ENCODE assay signal across 19 cellular contexts in genomic region chr7:95517458-95517857, GRCh38. TPM values are rescaled to one million over a fixed set of nuclear protein-coding genes. Genes with fewer than 3 reads are reported as not detected.
DNase-seq lines count a peak whose midpoint lies in the region; ATAC-seq and TF ChIP-seq lines count a peak whose summit lies in the region.
"Had no signal": no experiment of that assay in that cellular context is flagged by ENCODE, and none has a peak within 500 bp of the region (broad histone marks: within the 10 kb centered on the region; RNA-seq: fewer than 3 reads in every experiment).

No MANE protein-coding gene starts in this region.

- H3K9me3 ChIP-seq in effector memory CD4-positive, alpha-beta T cell (ENCODE audit: control insufficient read depth, low read length): no peaks in the 10 kb centered on the region
- H3K9me3 ChIP-seq in left lung: no peaks in the 10 kb centered on the region
- H3K9me3 ChIP-seq: gastrocnemius medialis, suprapubic skin had no signal

- H3K36me3 ChIP-seq in effector memory CD4-positive, alpha-beta T cell (ENCODE audit: control insufficient read depth, insufficient read depth, low read length): no peaks in the 10 kb centered on the region
- H3K36me3 ChIP-seq in left lung: no peaks in the 10 kb centered on the region
- H3K36me3 ChIP-seq: gastrocnemius medialis, suprapubic skin had no signal

- intact Hi-C loops in left lung (cut with DNase I): no loop called here

- no peak for TF ChIP-seq CTCF in left lung (IDR thresholded peaks at IDR 0.05)

- ATAC-seq in GM18873 (IDR thresholded peaks at IDR 0.05; ENCODE audit: low FRiP score, unreplicated experiment): peak; percentile 82
- ATAC-seq in GM21447 (IDR thresholded peaks at IDR 0.05; ENCODE audit: unreplicated experiment): peak; percentile 79
- ATAC-seq in HG02973 (IDR thresholded peaks at IDR 0.05; ENCODE audit: unreplicated experiment): peak; percentile 72
- ATAC-seq in HG03521 (IDR thresholded peaks at IDR 0.05; ENCODE audit: unreplicated experiment): peak; percentile 65
- ATAC-seq in left lung: no peak
- ATAC-seq: activated T-helper 17 cell treated with anti-CD3 and anti-CD28 coated beads, Interleukin-2, amount 50 U/mL, for 72 hours; gastrocnemius medialis had no signal

- DNase-seq in effector memory CD4-positive, alpha-beta T cell: no peak
- DNase-seq in amygdala (lab: John Stamatoyannopoulos, UW): no peak
- no peak for DNase-seq in left lung
- no peak for DNase-seq in DMS153 (lab: John Stamatoyannopoulos, UW)
- DNase-seq: activated CD4-positive, alpha-beta T cell treated with anti-CD3 and anti-CD28 coated beads, Interleukin-2, amount 10 ng/mL, durations not matched to agents 24 days and 14 days; DMS79; effector CD4-positive, alpha-beta T cell; gastrocnemius medialis; NCI-H1436 treated with DMSO at 0.1 percent for 48 hours; NCI-H526 treated with DMSO at 0.1 percent for 48 hours; T-helper 9 cell had no signal

- H3K27ac ChIP-seq in effector memory CD4-positive, alpha-beta T cell (ENCODE audit: insufficient read depth, low read length, poor library complexity, severe bottlenecking): no peak overlapping the region
- no peak overlapping the region for H3K27ac ChIP-seq in left lung
- H3K27ac ChIP-seq: gastrocnemius medialis, suprapubic skin had no signal

- no peaks in the 10 kb centered on the region for H3K4me1 ChIP-seq in effector memory CD4-positive, alpha-beta T cell (ENCODE audit: control insufficient read depth, insufficient read depth, low read length, poor library complexity, severe bottlenecking)
- H3K4me1 ChIP-seq in left lung: no peaks in the 10 kb centered on the region
- H3K4me1 ChIP-seq: gastrocnemius medialis, suprapubic skin had no signal

- no peak overlapping the region for H3K4me3 ChIP-seq in effector memory CD4-positive, alpha-beta T cell (ENCODE audit: insufficient read depth, low read depth, low read length, poor library complexity, severe bottlenecking)
- no peak overlapping the region for H3K4me3 ChIP-seq in left lung
- H3K4me3 ChIP-seq: gastrocnemius medialis, smooth muscle cell, suprapubic skin had no signal

- no peaks in the 10 kb centered on the region for H3K27me3 ChIP-seq in effector memory CD4-positive, alpha-beta T cell (replicated peaks; ENCODE audit: control insufficient read depth, insufficient read depth, low read length, poor library complexity, severe bottlenecking)
- no peaks in the 10 kb centered on the region for H3K27me3 ChIP-seq in left lung
- H3K27me3 ChIP-seq: gastrocnemius medialis had no signal

RNA-seq across cellular contexts. Expression of gene ASB4, which starts 31.7 kb away (rescaled TPM):
- total RNA-seq in left lung: under 1 TPM; 0.10 to 0.29 TPM
- total RNA-seq: activated CD4-positive, alpha-beta T cell treated with anti-CD3 and anti-CD28 coated beads, Interleukin-2, amount 10 ng/mL, durations not matched to agents 24 days and 14 days; activated T-helper 17 cell treated with anti-CD3 and anti-CD28 coated beads, Interleukin-2, amount 50 U/mL, for 72 hours; osteocyte; smooth muscle cell had no signal
